20 cellular contexts compared by ENCODE assay signal in the genomic region with DNA sequence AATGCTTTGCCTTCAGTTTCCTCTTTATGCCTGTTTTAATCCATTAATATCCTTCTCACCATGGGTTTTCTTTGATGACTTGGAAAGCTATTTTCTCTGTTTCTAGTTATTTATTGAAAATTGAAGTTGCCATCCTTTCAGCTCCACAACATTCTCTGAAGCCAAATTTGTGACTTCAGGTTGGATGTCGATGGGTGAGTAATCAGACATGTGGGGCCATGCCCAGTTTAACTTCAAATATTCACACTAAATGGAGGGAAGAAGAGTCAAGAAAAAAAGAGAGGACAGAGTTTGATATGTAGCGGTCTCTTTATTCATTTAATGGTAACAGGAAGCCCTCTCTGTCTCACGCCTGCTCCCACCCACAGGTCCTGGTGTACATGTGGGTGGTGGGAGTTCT.
A peak's percentile ranks its signal among the peaks of the same experiment; 100 is the strongest.
DNase-seq lines count a peak whose midpoint lies in the region; FAIRE-seq and TF ChIP-seq lines count a peak whose summit lies in the region.
"Had no signal": no experiment of that assay in that cellular context is flagged by ENCODE, and none has a peak within 500 bp of the region (broad histone marks: within the 10 kb centered on the region; RNA-seq: fewer than 3 reads in every experiment).

No MANE protein-coding gene starts in this region.

- no peak for FAIRE-seq in H1 (lab: Jason Lieb, UNC)
- FAIRE-seq: HTR-8/SVneo, TTC549 had no signal

- no peaks in the 10 kb centered on the region for H3K27me3 ChIP-seq in H1 (replicated peaks in 1 of 4; ENCODE audit: control insufficient read depth in 3 of 4, extremely low read depth in 1 of 4, insufficient read depth in 3 of 4, low read length in 3 of 4)
- H3K27me3 ChIP-seq: adrenal gland, upper lobe of left lung had no signal

- TF ChIP-seq CTCF in CD14-positive monocyte (IDR thresholded peaks at IDR 0.05), result no peak
- TF ChIP-seq CTCF in H1 (IDR thresholded peaks at IDR 0.05; ENCODE audit: control extremely low read depth in 1 of 3, insufficient read depth in 1 of 3, low read depth in 1 of 3, low read length in 3 of 3), result no peak
- TF ChIP-seq CTCF in GM10248 (IDR thresholded peaks at IDR 0.05; ENCODE audit: control extremely low read depth, extremely low read depth, low read depth, missing control alignments), result no peak
- TF ChIP-seq CTCF in mesothelial cell of epicardium (IDR thresholded peaks at IDR 0.05; ENCODE audit: unreplicated experiment), result no peak

- H3K27ac Mint-ChIP-seq in T-helper 2 cell treated with Interferon-gamma antibody and Interleukin-4, amounts not matched to agents 5 μg/mL and 100 μg/mL, for 36 hours, result peak overlapping the region; percentile 76
- H3K27ac Mint-ChIP-seq in CD14-positive monocyte (peak overlapping the region in 6 of 7 donors; percentile 3 to 87 (median 48)), mesothelial cell of epicardium (no peak overlapping the region)
- peak overlapping the region; percentile 96 for H3K27ac Mint-ChIP-seq in activated CD4-positive, alpha-beta memory T cell treated with anti-CD3 and anti-CD28 coated beads for 36 hours

- H3K4me3 ChIP-seq in H1 (ENCODE audit: extremely low read depth in 1 of 4, insufficient read depth in 2 of 4, low read depth in 3 of 4, low read length in 4 of 4), result no peak overlapping the region
- H3K4me3 ChIP-seq: adrenal gland, upper lobe of left lung had no signal

- H2BK20ac ChIP-seq in H1 (ENCODE audit: low read length), result 0 out of 2 replicates have a peak overlapping the region, but pooled peaks have one; percentile 96

- no peak overlapping the region for H3K18ac ChIP-seq in H1 (ENCODE audit: extremely low read depth, low read length)

- CTCF ChIA-PET in activated CD4-positive, alpha-beta memory T cell treated with anti-CD3 and anti-CD28 coated beads for 36 hours (lab: Charles Lee), result interaction anchor here (1.1 to 6.7 kb wide), 9 partner anchors 10 to 167 kb away, joined by 4 to 110 read pairs (median 27); a partner anchor contains a TSS
- CTCF ChIA-PET in H1 (lab: Charles Lee; ENCODE audit: partially characterized antibody), result interaction anchor here (1.0 to 5.7 kb wide), 6 partner anchors 12 to 169 kb away, joined by 3 to 32 read pairs (median 8); no protein-coding TSS in a partner anchor
- CTCF ChIA-PET in GM10248 (lab: Yijun Ruan, JAX), result interaction anchor here (1.0 to 7.9 kb wide), 9 partner anchors 8 to 175 kb away, joined by 3 to 132 read pairs (median 37); no protein-coding TSS in a partner anchor

- H3K14ac ChIP-seq in H1 (ENCODE audit: insufficient read length), result no peak overlapping the region

- no peak overlapping the region for H3K56ac ChIP-seq in H1 (replicated peaks; ENCODE audit: insufficient read length, low read depth, low read length)

- H3K23ac ChIP-seq in H1 (ENCODE audit: insufficient read length), result no peak overlapping the region

- no peak overlapping the region for H2BK120ac ChIP-seq in H1 (replicated peaks; ENCODE audit: low read depth, low read length)

- no peak for DNase-seq in T-helper 2 cell treated with Interferon-gamma antibody and Interleukin-4, amounts not matched to agents 5 μg/mL and 100 μg/mL, for 36 hours (ENCODE audit: low spot score)
- DNase-seq in T-helper 2 cell (no peak), CD14-positive monocyte (ENCODE audit: low spot score) (no peak), H1 (ENCODE audit: low read depth in 1 of 2, low spot score in 2 of 2) (no peak), GM10248 (ENCODE audit: extremely low spot score) (no peak), AG20443 (ENCODE audit: low spot score) (no peak), mesothelial cell of epicardium (ENCODE audit: low spot score in 2 of 2, unreplicated experiment in 2 of 2) (no peak)
- DNase-seq in activated CD4-positive, alpha-beta memory T cell treated with anti-CD3 and anti-CD28 coated beads for 36 hours, result no peak
- DNase-seq: 8988T; activated CD4-positive, alpha-beta T cell treated with anti-CD3 and anti-CD28 coated beads for 1 hour; adrenal gland; cortex of kidney; glutamatergic neuron; NCI-H1092 treated with DMSO at 0.1 percent for 48 hours; NCI-H2029 treated with DMSO at 0.1 percent for 48 hours; NCI-H345; Right ventricle myocardium superior; upper lobe of left lung had no signal

- H3K36me3 Mint-ChIP-seq in T-helper 2 cell treated with Interferon-gamma antibody and Interleukin-4, amounts not matched to agents 5 μg/mL and 100 μg/mL, for 36 hours (ENCODE audit: low read depth), result peaks cover 10% of the 10 kb centered on the region
- H3K36me3 Mint-ChIP-seq in CD14-positive monocyte (peaks cover 5 to 7% of the 10 kb centered on the region in 2 donors), mesothelial cell of epicardium (no peaks in the 10 kb centered on the region)
- H3K36me3 Mint-ChIP-seq in activated CD4-positive, alpha-beta memory T cell treated with anti-CD3 and anti-CD28 coated beads for 36 hours, result peaks cover 14% of the 10 kb centered on the region

- TF ChIP-seq RAD21 in H1 (IDR thresholded peaks at IDR 0.05 in 1 of 2, conservative IDR thresholded peaks at IDR 0.05 in 1 of 2; ENCODE audit: low read depth in 2 of 2, low read length in 2 of 2), result no peak

- H3K27me3 Mint-ChIP-seq in T-helper 2 cell treated with Interferon-gamma antibody and Interleukin-4, amounts not matched to agents 5 μg/mL and 100 μg/mL, for 36 hours (ENCODE audit: low read depth), result no peaks in the 10 kb centered on the region
- H3K27me3 Mint-ChIP-seq in CD14-positive monocyte (ENCODE audit: low read depth in 3 of 3) (no peaks in the 10 kb centered on the region), mesothelial cell of epicardium (ENCODE audit: low read depth) (no peaks in the 10 kb centered on the region)
- H3K27me3 Mint-ChIP-seq in activated CD4-positive, alpha-beta memory T cell treated with anti-CD3 and anti-CD28 coated beads for 36 hours, result no peaks in the 10 kb centered on the region

- peaks cover 0 to 9% (median 0%) of the 10 kb centered on the region in 4 experiments; a peak in 3 of 7 replicates for H3K4me1 ChIP-seq in H1 (replicated peaks in 1 of 4; ENCODE audit: control insufficient read depth in 3 of 4, insufficient read depth in 4 of 4, low read length in 3 of 4)
- H3K4me1 ChIP-seq: adrenal gland had no signal

- TF ChIP-seq EP300 in H1 (IDR thresholded peaks at IDR 0.05; ENCODE audit: borderline replicate concordance in 1 of 2, low read depth in 2 of 2, low read length in 2 of 2), result no peak

- intact Hi-C loops in CD14-positive monocyte (cut with micrococcal nuclease), result loop anchor here (5.0 to 10.0 kb wide), 2 partner anchors 42 to 50 kb away; no protein-coding TSS in a partner anchor
- intact Hi-C loops in activated CD4-positive, alpha-beta memory T cell treated with anti-CD3 and anti-CD28 coated beads for 36 hours (cut with micrococcal nuclease), result loop anchor here (5.0 kb wide), 1 partner anchor 147 kb away; no protein-coding TSS in a partner anchor

- no peak for TF ChIP-seq POLR2A in H1 (IDR thresholded peaks at IDR 0.05; ENCODE audit: control extremely low read depth in 1 of 2, low read depth in 2 of 2, low read length in 2 of 2)

- no peak overlapping the region for H3K27ac ChIP-seq in H1 (ENCODE audit: low read depth, low read length)
- H3K27ac ChIP-seq: adrenal gland, upper lobe of left lung had no signal

- H4K91ac ChIP-seq in H1 (replicated peaks; ENCODE audit: insufficient read length, low read length), result no peak overlapping the region

- no peak overlapping the region for H2AK5ac ChIP-seq in H1 (ENCODE audit: low read depth, low read length)

- no peak overlapping the region for H3K4me2 ChIP-seq in H1 (ENCODE audit: insufficient read depth in 1 of 2, low read depth in 2 of 2, low read length in 2 of 2)

- H3K23me2 ChIP-seq in H1 (ENCODE audit: low read depth, low read length), result no peaks in the 10 kb centered on the region

- H3K36me3 ChIP-seq in H1 (ENCODE audit: control insufficient read depth in 2 of 4, insufficient read depth in 4 of 4, low read length in 3 of 4), result no peaks in the 10 kb centered on the region
- H3K36me3 ChIP-seq: adrenal gland, upper lobe of left lung had no signal

- no peak overlapping the region for H4K5ac ChIP-seq in H1 (ENCODE audit: insufficient read length, low read depth, low read length)

- H3K4ac ChIP-seq in H1 (replicated peaks; ENCODE audit: insufficient read length, low read depth, low read length), result no peak overlapping the region

- H2BK12ac ChIP-seq in H1 (ENCODE audit: low read depth, low read length), result peak overlapping the region; percentile 91

- H3K79me1 ChIP-seq in H1 (ENCODE audit: low read depth, low read length), result no peaks in the 10 kb centered on the region

- H3K9me3 Mint-ChIP-seq in T-helper 2 cell treated with Interferon-gamma antibody and Interleukin-4, amounts not matched to agents 5 μg/mL and 100 μg/mL, for 36 hours, result no peaks in the 10 kb centered on the region
- H3K9me3 Mint-ChIP-seq in CD14-positive monocyte (peaks cover 0 to 2% (median 0%) of the 10 kb centered on the region in 7 donors), mesothelial cell of epicardium (peaks cover 5% of the 10 kb centered on the region)
- H3K9me3 Mint-ChIP-seq in activated CD4-positive, alpha-beta memory T cell treated with anti-CD3 and anti-CD28 coated beads for 36 hours, result no peaks in the 10 kb centered on the region

- no peaks in the 10 kb centered on the region for H4K20me1 ChIP-seq in H1 (replicated peaks in 1 of 2; ENCODE audit: control insufficient read depth in 1 of 2, insufficient read depth in 2 of 2, low read length in 2 of 2)

- H4K8ac ChIP-seq in H1 (ENCODE audit: extremely low read depth, insufficient read depth, low read length), result no peak overlapping the region

- peaks cover 31% of the 10 kb centered on the region for H3K4me1 Mint-ChIP-seq in T-helper 2 cell treated with Interferon-gamma antibody and Interleukin-4, amounts not matched to agents 5 μg/mL and 100 μg/mL, for 36 hours (ENCODE audit: low read depth)
- H3K4me1 Mint-ChIP-seq in CD14-positive monocyte (peaks cover 34% of the 10 kb centered on the region), mesothelial cell of epicardium (peaks cover 11% of the 10 kb centered on the region)
- H3K4me1 Mint-ChIP-seq in activated CD4-positive, alpha-beta memory T cell treated with anti-CD3 and anti-CD28 coated beads for 36 hours (ENCODE audit: low read depth), result peaks cover 75% of the 10 kb centered on the region

- no peaks in the 10 kb centered on the region for H3K79me2 ChIP-seq in H1 (ENCODE audit: control insufficient read depth in 1 of 2, insufficient read depth in 2 of 2, low read length in 2 of 2)

- 0 out of 2 replicates have a peak overlapping the region, but pooled peaks have one; percentile 23 for H2AFZ ChIP-seq in H1 (ENCODE audit: low read length)

- H3K9ac ChIP-seq in H1 (replicated peaks in 1 of 4; ENCODE audit: extremely low read depth in 1 of 4, low read depth in 3 of 4, low read length in 3 of 4), result no peak overlapping the region

- H3K9me3 ChIP-seq in H1 (ENCODE audit: insufficient read depth in 2 of 2, low read depth in 1 of 2, low read length in 1 of 2), result no peaks in the 10 kb centered on the region
- H3K9me3 ChIP-seq: adrenal gland, upper lobe of left lung had no signal

- no peak overlapping the region; the same call in 1 of the 2 replicates for H2BK5ac ChIP-seq in H1 (ENCODE audit: low read depth, low read length)

- POLR2A ChIA-PET in activated CD4-positive, alpha-beta memory T cell treated with anti-CD3 and anti-CD28 coated beads for 36 hours (lab: Charles Lee), result interaction anchor here (1.0 to 2.5 kb wide), 3 partner anchors 113 to 531 kb away, joined by 3 to 14 read pairs (median 4); no protein-coding TSS in a partner anchor
- POLR2A ChIA-PET in H1 (lab: Charles Lee; ENCODE audit: partially characterized antibody) (no interaction called here), GM10248 (lab: Yijun Ruan, JAX) (no interaction called here)

- H2BK15ac ChIP-seq in H1 (ENCODE audit: low read length), result no peak overlapping the region

- no peak overlapping the region for H3K4me3 Mint-ChIP-seq in T-helper 2 cell treated with Interferon-gamma antibody and Interleukin-4, amounts not matched to agents 5 μg/mL and 100 μg/mL, for 36 hours
- H3K4me3 Mint-ChIP-seq in CD14-positive monocyte (no peak overlapping the region), mesothelial cell of epicardium (no peak overlapping the region)
- peak overlapping the region; percentile 27 for H3K4me3 Mint-ChIP-seq in activated CD4-positive, alpha-beta memory T cell treated with anti-CD3 and anti-CD28 coated beads for 36 hours

- 83% methylated on average over 3 of the region's 3 CpGs; no CpG with 5 or more reads in 1 of the 2 experiments for WGBS in H1 (ENCODE audit: extremely low coverage in 1 of 2, insufficient coverage in 1 of 2, insufficient read length in 1 of 2, insufficient replicate concordance in 2 of 2, low coverage in 1 of 2, low lambda C conversion rate in 2 of 2, missing lambda C conversion rate in 1 of 2), 2 experiments
